ENCODE assay signal across 22 cellular contexts in the genomic region with DNA sequence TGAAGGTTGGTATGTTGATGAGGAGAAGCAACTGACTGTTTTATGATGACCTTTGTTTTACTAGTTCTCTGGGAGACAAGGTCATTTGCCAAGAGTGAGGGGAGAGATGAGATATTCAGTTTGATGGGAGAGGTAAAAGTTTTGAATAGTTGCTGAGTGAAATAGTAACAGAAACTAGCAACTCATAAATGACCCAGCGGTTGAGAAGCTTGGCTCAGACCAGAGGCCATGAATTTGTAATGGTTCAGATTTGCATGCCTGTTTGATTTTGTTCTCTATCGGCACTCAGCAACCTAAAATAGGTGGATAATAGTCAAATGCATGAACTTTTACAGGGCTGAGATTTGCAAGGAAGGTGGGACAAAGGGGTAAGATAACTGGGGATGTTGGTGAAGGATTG. TPM values are rescaled to one million over a fixed set of nuclear protein-coding genes. Genes with fewer than 3 reads are reported as not detected.
"Had no signal": no experiment of that assay in that cellular context is flagged by ENCODE, and none has a peak within 500 bp of the region (broad histone marks: within the 10 kb centered on the region; RNA-seq: fewer than 3 reads in every experiment).

No MANE protein-coding gene starts in this region.

- H3K4me1 Mint-ChIP-seq: natural killer cell, neural crest cell had no signal

- H3K4me3 Mint-ChIP-seq: natural killer cell, neural crest cell had no signal

- H3K27ac ChIP-seq: heart left ventricle, right atrium auricular region, sigmoid colon, skin epidermis, stomach, thoracic aorta, transverse colon had no signal

- ATAC-seq: esophagus mucosa, heart left ventricle, left colon, natural killer cell had no signal

- H3K4me1 ChIP-seq: heart left ventricle, right atrium auricular region, sigmoid colon, transverse colon had no signal

- H3K36me3 Mint-ChIP-seq: natural killer cell had no signal

- H3K9me3 ChIP-seq: heart left ventricle, right atrium auricular region, sigmoid colon, stomach, thoracic aorta, transverse colon had no signal

- H3K36me3 ChIP-seq: right atrium auricular region, sigmoid colon, thoracic aorta, transverse colon had no signal

- H3K27ac Mint-ChIP-seq: natural killer cell had no signal

- H3K4me3 ChIP-seq: heart left ventricle, right atrium auricular region, sigmoid colon, skin epidermis, stomach, thoracic aorta, transverse colon had no signal

- H3K27me3 ChIP-seq: heart left ventricle, right atrium auricular region, sigmoid colon, stomach, transverse colon had no signal

- DNase-seq: effector memory CD4-positive, alpha-beta T cell; heart left ventricle; hippocampal formation; left colon; mammary epithelial cell; natural killer cell; posterior cingulate gyrus; sigmoid colon; stimulated activated CD4-positive, alpha-beta T cell treated with anti-CD3 and anti-CD28 coated beads, Interleukin-2, amount 100 ng/mL, for 24 hours; stimulated activated CD4-positive, alpha-beta T cell treated with anti-CD3 and anti-CD28 coated beads, Interleukin-4, amount 100 ng/mL, for 4 hours; stimulated activated naive CD4-positive, alpha-beta T cell; stomach; substantia nigra; transverse colon had no signal

- H3K9me3 Mint-ChIP-seq: natural killer cell, neural crest cell had no signal

RNA-seq across cellular contexts. Expression of gene ZMYND12, which starts 13.9 kb away (rescaled TPM):
- total RNA-seq: frontal cortex, glomerular endothelial cell, myocyte had no signal
